8 cellular contexts compared by ENCODE assay signal in genomic region chr2:236569593-236569973, GRCh38. TPM values are rescaled to one million over a fixed set of nuclear protein-coding genes. Genes with fewer than 3 reads are reported as not detected.
DNase-seq lines count a peak whose midpoint lies in the region; ATAC-seq and TF ChIP-seq lines count a peak whose summit lies in the region.

ACKR3 (plus strand) TSS chr2:236569825; CDS start chr2:236580466, 10,641 bp downstream.

- no peaks in the 10 kb centered on the region for H3K9me3 ChIP-seq in hepatocyte (ENCODE audit: low read depth)

- ATAC-seq in GM21723 (IDR thresholded peaks at IDR 0.05; ENCODE audit: unreplicated experiment) = peak; percentile 80

- H4K20me1 ChIP-seq in KMS-11 (ENCODE audit: insufficient read depth) (no peaks in the 10 kb centered on the region), hepatocyte (ENCODE audit: insufficient read depth, poor library complexity, severe bottlenecking) (peaks cover 9% of the 10 kb centered on the region)

- H3K27ac ChIP-seq in KMS-11 (no peak within 1 kb of the TSS), hepatocyte (peak within 1 kb of the TSS; percentile 91)

- H3K4me2 ChIP-seq in KMS-11 (peak within 1 kb of the TSS; percentile 81), hepatocyte (peak within 1 kb of the TSS; percentile 85)

- H3K36me3 ChIP-seq in KMS-11 (ENCODE audit: insufficient read depth) = no peaks in the 10 kb centered on the region
- no peaks in the 10 kb centered on the region for H3K36me3 ChIP-seq in hepatocyte (replicated peaks; ENCODE audit: insufficient read depth, low read depth)

- H3K9me2 ChIP-seq in hepatocyte (replicated peaks; ENCODE audit: insufficient read depth) = no peaks in the 10 kb centered on the region

- peak within 1 kb of the TSS; percentile 29; the same call in 1 of the 2 replicates for H3K9ac ChIP-seq in KMS-11

- no peaks in the 10 kb centered on the region; the same call in 1 of the 2 replicates for H3K27me3 ChIP-seq in KMS-11 (ENCODE audit: insufficient read depth, low read depth)
- no peaks in the 10 kb centered on the region for H3K27me3 ChIP-seq in hepatocyte

- H3K4me3 ChIP-seq in KMS-11 (IDR thresholded peaks at IDR 0.05; ENCODE audit: insufficient read depth, low read depth, low read length) (peak within 1 kb of the TSS; percentile 71), hepatocyte (peak within 1 kb of the TSS; percentile 47)

- peaks cover 16% of the 10 kb centered on the region for H3K4me1 ChIP-seq in KMS-11 (ENCODE audit: low read depth, poor library complexity, severe bottlenecking)
- peaks cover 43% of the 10 kb centered on the region for H3K4me1 ChIP-seq in hepatocyte (ENCODE audit: insufficient read depth)

- peak; percentile 37 for TF ChIP-seq CTCF in KMS-11 (conservative IDR thresholded peaks at IDR 0.05; ENCODE audit: low read depth, low read length)
- TF ChIP-seq CTCF in hepatocyte (IDR thresholded peaks at IDR 0.05; ENCODE audit: poor library complexity) = peak; percentile 60

- H3K79me2 ChIP-seq in KMS-11 (ENCODE audit: insufficient read depth, low read depth) (no peaks in the 10 kb centered on the region), hepatocyte (peaks cover 44% of the 10 kb centered on the region)

- 0% methylated on average over 9 of the region's 9 CpGs for whole genome bisulfite sequencing in hepatocyte (ENCODE audit: low lambda C conversion rate, missing lambda C conversion rate)

- H2AFZ ChIP-seq in KMS-11 (ENCODE audit: low read depth) (peak within 1 kb of the TSS; percentile 68; the same call in 1 of the 2 replicates), hepatocyte (peak within 1 kb of the TSS; percentile 11)

- peak; percentile 84 for DNase-seq in Daoy (ENCODE audit: low read depth)
- peak; percentile 59 for DNase-seq in SKM-1 (lab: John Stamatoyannopoulos, UW; ENCODE audit: unreplicated experiment)
- DNase-seq in amygdala (lab: John Stamatoyannopoulos, UW) = peak in 46 of 56 donors; percentile 27 to 86 (median 64)
- peak; percentile 91 for DNase-seq in hepatocyte (ENCODE audit: low spot score)
- DNase-seq in retina = peak; percentile 87
- no peak for DNase-seq in cerebellar nuclear complex (lab: John Stamatoyannopoulos, UW)

RNA-seq across cellular contexts. Expression of gene ACKR3, which starts in this region (rescaled TPM):
- total RNA-seq in Daoy (2014; rRNA removed; shearing (Covaris generic)) = 5.4 and 6.3 TPM in 2 replicates
- total RNA-seq in hepatocyte = 47.1 and 49.5 TPM in 2 replicates
- polyA plus RNA-seq in hepatocyte = 58.9 and 61.4 TPM in 2 replicates

Comparison
In these comparisons a context has a peak if more than half of its experiments do, and no peak if none do; other contexts are left out.
1. DNase-seq: peak in Daoy (single experiment), SKM-1 (single experiment), amygdala (46 of 56), hepatocyte (single experiment) and retina (single experiment); none in cerebellar nuclear complex (0 of 2).